In genomic region chr22:17403906-17404305, GRCh38 we compare ENCODE assay signal across 1 cellular context.
TF ChIP-seq lines count a peak whose summit lies in the region.

No MANE protein-coding gene starts in this region.

TF ChIP-seq in WTC11, 78 proteins besides CTCF, POLR2A, EP300 and RAD21 (continued from another document):
- TF ChIP-seq PRDM15 (CRISPR knock-in tag; IDR thresholded peaks at IDR 0.05): no peak
- TF ChIP-seq USF1 (CRISPR knock-in tag; IDR thresholded peaks at IDR 0.05): no peak
- TF ChIP-seq E2F5 (CRISPR knock-in tag; IDR thresholded peaks at IDR 0.05): no peak
